ENCODE assay signal across 1 cellular context in genomic region chr4:123317211-123317610, GRCh38.
TF ChIP-seq lines count a peak whose summit lies in the region.

No MANE protein-coding gene starts in this region.

TF ChIP-seq in K562, 482 proteins besides CTCF, POLR2A, EP300 and RAD21 (continued from another document):
- TF ChIP-seq ZNF609 (CRISPR knock-in tag; IDR thresholded peaks at IDR 0.05; ENCODE audit: borderline replicate concordance) (no peak), ZNF431 (CRISPR knock-in tag; IDR thresholded peaks at IDR 0.05) (no peak)
